9 cellular contexts compared by ENCODE assay signal in genomic region chr4:102263024-102263787, GRCh38.
A peak's percentile ranks its signal among the peaks of the same experiment; 100 is the strongest.
DNase-seq lines count a peak whose midpoint lies in the region; ATAC-seq, FAIRE-seq and TF ChIP-seq lines count a peak whose summit lies in the region.
"Had no signal": no experiment of that assay in that cellular context is flagged by ENCODE, and none has a peak within 500 bp of the region (broad histone marks: within the 10 kb centered on the region; RNA-seq: fewer than 3 reads in every experiment).

No MANE protein-coding gene starts in this region.

- peak; percentile 96 for ATAC-seq in GM19351 (IDR thresholded peaks at IDR 0.05; ENCODE audit: unreplicated experiment)
- peak; percentile 92 for ATAC-seq in HG03159 (IDR thresholded peaks at IDR 0.05; ENCODE audit: unreplicated experiment)
- peak; percentile 73 for ATAC-seq in body of pancreas
- peak; percentile 87 for ATAC-seq in HepG2

- H3K4me1 ChIP-seq in body of pancreas (no peaks in the 10 kb centered on the region), HepG2 (ENCODE audit: insufficient read depth, low read length) (no peaks in the 10 kb centered on the region)
- H3K4me1 ChIP-seq: BLaER1 treated with 17β-estradiol and CSF1 and Interleukin-3, amounts not matched to agents 10 nM and 100 nM had no signal

- FAIRE-seq in HepG2 (lab: Jason Lieb, UNC) = peak; percentile 83

- CTCF ChIA-PET in HepG2 (lab: Yijun Ruan, JAX; ENCODE audit: low intra/inter-chr PET ratio, low total read pairs) = interaction anchor here (1.0 kb wide), 1 partner anchor 1891 kb away, joined by 3 read pairs; no protein-coding TSS in a partner anchor

- TF ChIP-seq CTCF in body of pancreas (IDR thresholded peaks at IDR 0.05) (peak in 6 of 7 experiments; percentile 16 to 41 (median 35)), HepG2 (CRISPR knock-in tag; IDR thresholded peaks at IDR 0.05) (peak; percentile 66)

- H2AFZ ChIP-seq in HepG2 (ENCODE audit: low read length) = no peak overlapping the region

- H3K4me2 ChIP-seq in HepG2 (ENCODE audit: low read depth, low read length) = no peak overlapping the region
- H3K4me2 ChIP-seq: BLaER1 treated with 17β-estradiol and CSF1 and Interleukin-3, amounts not matched to agents 10 nM and 100 nM had no signal

- no peak for TF ChIP-seq RAD21 in HepG2 (CRISPR knock-in tag; IDR thresholded peaks at IDR 0.05)

- H3K27ac ChIP-seq in body of pancreas (no peak overlapping the region), HepG2 (ENCODE audit: extremely low read length, insufficient read depth, low read length) (no peak overlapping the region)
- H3K27ac ChIP-seq: BLaER1 treated with 17β-estradiol and CSF1 and Interleukin-3, amounts not matched to agents 10 nM and 100 nM had no signal

- no TSS peak for BruUV-seq in HepG2 (replicated peaks; lab: Mats Ljungman, UMichigan)

- H3K27me3 ChIP-seq in body of pancreas = no peaks in the 10 kb centered on the region
- no peaks in the 10 kb centered on the region; a peak in 1 of 5 replicates for H3K27me3 ChIP-seq in HepG2 (ENCODE audit: control insufficient read depth in 1 of 2, insufficient read depth in 2 of 2, low read length in 2 of 2)
- H3K27me3 ChIP-seq: BLaER1 treated with 17β-estradiol and CSF1 and Interleukin-3, amounts not matched to agents 10 nM and 100 nM had no signal

- H3K36me3 ChIP-seq in body of pancreas (replicated peaks in 1 of 2; ENCODE audit: insufficient read depth in 1 of 2, low read depth in 2 of 2) (no peaks in the 10 kb centered on the region), HepG2 (replicated peaks in 1 of 2; ENCODE audit: control insufficient read depth in 1 of 2, insufficient read depth in 2 of 2, low read length in 2 of 2) (no peaks in the 10 kb centered on the region)

- H4K20me1 ChIP-seq in HepG2 (ENCODE audit: insufficient read depth, low read length) = no peaks in the 10 kb centered on the region
- H4K20me1 ChIP-seq: BLaER1 treated with 17β-estradiol and CSF1 and Interleukin-3, amounts not matched to agents 10 nM and 100 nM had no signal

- H3K9me3 ChIP-seq in body of pancreas = no peaks in the 10 kb centered on the region
- no peaks in the 10 kb centered on the region for H3K9me3 ChIP-seq in HepG2 (ENCODE audit: low read length)
- H3K9me3 ChIP-seq: BLaER1 treated with 17β-estradiol and CSF1 and Interleukin-3, amounts not matched to agents 10 nM and 100 nM had no signal

- intact Hi-C loops in body of pancreas (cut with DNase I) = no loop called here
- intact Hi-C loops in HepG2 (cut with micrococcal nuclease; ENCODE audit: unreplicated experiment) = loop anchor here (5.0 kb wide), 1 partner anchor 1891 kb away; no protein-coding TSS in a partner anchor

- in situ Hi-C loops in HepG2 (cut with HindIII; ENCODE audit: extremely low pct_ligation_motif_present, low pct_unique_long_range_greater_than_20kb) = no loop called here

- H3K9ac ChIP-seq in HepG2 (ENCODE audit: insufficient read depth, low read depth, low read length) = no peak overlapping the region
- H3K9ac ChIP-seq: BLaER1 treated with 17β-estradiol and CSF1 and Interleukin-3, amounts not matched to agents 10 nM and 100 nM had no signal

- TF ChIP-seq POLR2A in body of pancreas (IDR thresholded peaks at IDR 0.05) (no peak), HepG2 (IDR thresholded peaks at IDR 0.05; ENCODE audit: insufficient read depth in 1 of 2, low read depth in 2 of 2, low read length in 2 of 2) (no peak)

- POLR2A ChIA-PET in HepG2 (lab: Yijun Ruan, JAX) = no interaction called here

- TF ChIP-seq EP300 in HepG2 (IDR thresholded peaks at IDR 0.05; ENCODE audit: low read depth in 2 of 2, low read length in 2 of 2) (no peak), HepG2 (CRISPR knock-in tag; IDR thresholded peaks at IDR 0.05; ENCODE audit: borderline replicate concordance) (no peak)

- no peaks in the 10 kb centered on the region for H3K79me2 ChIP-seq in HepG2 (ENCODE audit: insufficient read depth, low read length)

- H3K4me3 ChIP-seq in body of pancreas (no peak overlapping the region), HepG2 (replicated peaks in 1 of 3; ENCODE audit: insufficient read depth in 1 of 3, low read depth in 2 of 3, low read length in 3 of 3) (no peak overlapping the region)
- H3K4me3 ChIP-seq: BLaER1 treated with 17β-estradiol and CSF1 and Interleukin-3, amounts not matched to agents 10 nM and 100 nM had no signal

- peak; percentile 30 for DNase-seq in NCI-H2107 treated with DMSO at 0.1 percent for 48 hours (lab: John Stamatoyannopoulos, UW; ENCODE audit: unreplicated experiment)
- DNase-seq in NCI-H2107 (lab: John Stamatoyannopoulos, UW) = no peak
- DNase-seq in NCI-H345 (lab: John Stamatoyannopoulos, UW) = peak; percentile 43
- peak in 1 of 4 donors; percentile 18 for DNase-seq in body of pancreas
- DNase-seq in HepG2 (ENCODE audit: low spot score) = peak; percentile 41
- no peak for DNase-seq in NCI-H187 treated with DMSO at 0.1 percent for 48 hours (lab: John Stamatoyannopoulos, UW)

- 60 to 72% methylated on average over 3 of the region's 3 CpGs for WGBS in body of pancreas, 2 donors
- WGBS in HepG2 (ENCODE audit: low lambda C conversion rate) = 16% methylated on average over 3 of the region's 3 CpGs

TF ChIP-seq in HepG2, 621 proteins besides CTCF, POLR2A, EP300 and RAD21:
- TF ChIP-seq SALL1 (CRISPR knock-in tag; IDR thresholded peaks at IDR 0.05) = no peak
- TF ChIP-seq SMC3 (IDR thresholded peaks at IDR 0.05; ENCODE audit: low read length) = peak; percentile 47; the same call in 1 of the 2 replicates
- TF ChIP-seq KAT2B (IDR thresholded peaks at IDR 0.05; ENCODE audit: borderline replicate concordance, low read depth, low read length) = no peak
- TF ChIP-seq, protein P1, sequence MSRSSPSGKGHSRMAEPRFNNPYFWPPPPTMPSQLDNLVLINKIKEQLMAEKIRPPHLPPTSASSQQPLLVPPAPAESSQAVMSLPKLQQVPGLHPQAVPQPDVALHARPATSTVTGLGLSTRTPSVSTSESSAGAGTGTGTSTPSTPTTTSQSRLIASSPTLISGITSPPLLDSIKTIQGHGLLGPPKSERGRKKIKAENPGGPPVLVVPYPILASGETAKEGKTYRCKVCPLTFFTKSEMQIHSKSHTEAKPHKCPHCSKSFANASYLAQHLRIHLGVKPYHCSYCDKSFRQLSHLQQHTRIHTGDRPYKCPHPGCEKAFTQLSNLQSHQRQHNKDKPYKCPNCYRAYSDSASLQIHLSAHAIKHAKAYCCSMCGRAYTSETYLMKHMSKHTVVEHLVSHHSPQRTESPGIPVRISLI (CRISPR knock-in tag; IDR thresholded peaks at IDR 0.05; ENCODE audit: borderline replicate concordance) = no peak
- peak; percentile 73 for TF ChIP-seq STAG1 (CRISPR knock-in tag; IDR thresholded peaks at IDR 0.05)
- no peak for TF ChIP-seq ZNF367 (CRISPR knock-in tag; IDR thresholded peaks at IDR 0.05; ENCODE audit: borderline replicate concordance)
- TF ChIP-seq, protein P2, sequence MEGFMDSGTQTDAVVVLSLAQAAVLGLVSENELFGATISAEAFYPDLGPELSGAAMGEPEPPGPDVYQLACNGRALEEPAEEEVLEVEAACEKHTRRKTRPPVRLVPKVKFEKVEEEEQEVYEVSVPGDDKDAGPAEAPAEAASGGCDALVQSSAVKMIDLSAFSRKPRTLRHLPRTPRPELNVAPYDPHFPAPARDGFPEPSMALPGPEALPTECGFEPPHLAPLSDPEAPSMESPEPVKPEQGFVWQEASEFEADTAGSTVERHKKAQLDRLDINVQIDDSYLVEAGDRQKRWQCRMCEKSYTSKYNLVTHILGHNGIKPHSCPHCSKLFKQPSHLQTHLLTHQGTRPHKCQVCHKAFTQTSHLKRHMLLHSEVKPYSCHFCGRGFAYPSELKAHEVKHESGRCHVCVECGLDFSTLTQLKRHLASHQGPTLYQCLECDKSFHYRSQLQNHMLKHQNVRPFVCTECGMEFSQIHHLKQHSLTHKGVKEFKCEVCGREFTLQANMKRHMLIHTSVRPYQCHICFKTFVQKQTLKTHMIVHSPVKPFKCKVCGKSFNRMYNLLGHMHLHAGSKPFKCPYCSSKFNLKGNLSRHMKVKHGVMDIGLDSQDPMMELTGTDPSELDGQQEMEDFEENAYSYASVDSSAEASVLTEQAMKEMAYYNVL (CRISPR knock-in tag; IDR thresholded peaks at IDR 0.05; ENCODE audit: borderline replicate concordance) = no peak
- no peak for TF ChIP-seq XRCC5 (optimal IDR thresholded peaks at IDR 0.05; ENCODE audit: low read length)
- no peak for TF ChIP-seq NFAT5 (CRISPR knock-in tag; IDR thresholded peaks at IDR 0.05)

Comparison
In these comparisons a context has a peak if more than half of its experiments do, and no peak if none do; other contexts are left out.
1. DNase-seq: peak in NCI-H2107 treated with DMSO at 0.1 percent for 48 hours (single experiment), NCI-H345 (single experiment) and HepG2 (single experiment); none in NCI-H2107 (single experiment) and NCI-H187 treated with DMSO at 0.1 percent for 48 hours (single experiment).
2. Peak in every context shown above with its lines, with median percentiles within 50 percentile points of each other: ATAC-seq.